Comparison of ENCODE assay signal across 15 cellular contexts in genomic region chr12:108752387-108752786, GRCh38. TPM values are rescaled to one million over a fixed set of nuclear protein-coding genes. Genes with fewer than 3 reads are reported as not detected.
A peak's percentile ranks its signal among the peaks of the same experiment; 100 is the strongest.
DNase-seq lines count a peak whose midpoint lies in the region; ATAC-seq and TF ChIP-seq lines count a peak whose summit lies in the region.
"Had no signal": no experiment of that assay in that cellular context is flagged by ENCODE, and none has a peak within 500 bp of the region (broad histone marks: within the 10 kb centered on the region; RNA-seq: fewer than 3 reads in every experiment).

No MANE protein-coding gene starts in this region.

- H3K9me3 Mint-ChIP-seq in nephron = no peaks in the 10 kb centered on the region
- H3K9me3 Mint-ChIP-seq: activated T-helper 17 cell treated with anti-CD3 and anti-CD28 coated beads, Interleukin-2, amount 50 U/mL, for 72 hours had no signal

- H3K36me3 Mint-ChIP-seq in nephron (ENCODE audit: low read depth) = no peaks in the 10 kb centered on the region

- TF ChIP-seq CTCF in HEK293 (tag by site-specific recombination; IDR thresholded peaks at IDR 0.05) = no peak
- no peak for TF ChIP-seq CTCF in nephron (IDR thresholded peaks at IDR 0.05; ENCODE audit: unreplicated experiment in 3 of 3)
- no peak for TF ChIP-seq CTCF in PC-9 (conservative IDR thresholded peaks at IDR 0.05)

- no peak for DNase-seq in SK-N-MC (ENCODE audit: low read depth, low spot score)
- DNase-seq in left cardiac atrium = no peak
- DNase-seq in PC-9 = no peak
- no peak for DNase-seq in DMS79 treated with DMSO at 0.1 percent for 48 hours (lab: John Stamatoyannopoulos, UW)
- no peak for DNase-seq in GOT3 (lab: John Stamatoyannopoulos, UW)
- DNase-seq in inferior parietal cortex (ENCODE audit: extremely low spot score) = no peak
- DNase-seq: EL; erythroblast; NCI-H146; NCI-H510A; occipital lobe; stimulated activated CD4-positive, alpha-beta T cell treated with anti-CD3 and anti-CD28 coated beads, Interleukin-2, amount 100 ng/mL, for 48 hours had no signal

- peaks cover 29% of the 10 kb centered on the region for H3K4me1 Mint-ChIP-seq in nephron
- H3K4me1 Mint-ChIP-seq: activated T-helper 17 cell treated with anti-CD3 and anti-CD28 coated beads, Interleukin-2, amount 50 U/mL, for 72 hours had no signal

- intact Hi-C loops in left cardiac atrium (cut with DNase I) = no loop called here
- intact Hi-C loops in PC-9 (cut with micrococcal nuclease; ENCODE audit: unreplicated experiment) = no loop called here

- no peaks in the 10 kb centered on the region for H3K36me3 ChIP-seq in HEK293 (ENCODE audit: control insufficient read depth in 2 of 2, insufficient read depth in 1 of 2, low read length in 2 of 2)
- H3K36me3 ChIP-seq in SK-N-MC (ENCODE audit: insufficient read depth, low read length) = no peaks in the 10 kb centered on the region
- H3K36me3 ChIP-seq in PC-9 (ENCODE audit: low read depth) = no peaks in the 10 kb centered on the region

- CTCF ChIA-PET in HEK293 (lab: Yijun Ruan, JAX) = interaction anchor here (0.7 kb wide), 1 partner anchor 451 kb away, joined by 3 read pairs; no protein-coding TSS in a partner anchor
- CTCF ChIA-PET in PC-9 (lab: Charles Lee) = interaction anchor here (0.6 kb wide), 1 partner anchor 1039 kb away, joined by 9 read pairs; no protein-coding TSS in a partner anchor

- H3K27ac ChIP-seq in HEK293 (ENCODE audit: extremely low read depth, low read depth, low read length) (no peak overlapping the region), SK-N-MC (0 out of 2 replicates have a peak overlapping the region, but pooled peaks have one; percentile 40), PC-9 (no peak overlapping the region)

- H3K27me3 Mint-ChIP-seq in nephron (ENCODE audit: low read depth) = no peaks in the 10 kb centered on the region
- H3K27me3 Mint-ChIP-seq: activated T-helper 17 cell treated with anti-CD3 and anti-CD28 coated beads, Interleukin-2, amount 50 U/mL, for 72 hours had no signal

- POLR2A ChIA-PET in HEK293 (lab: Yijun Ruan, JAX) = interaction anchor here (0.5 to 1.6 kb wide), 3 partner anchors 22 to 392 kb away, joined by 3 to 7 read pairs (median 4); no protein-coding TSS in a partner anchor
- POLR2A ChIA-PET in PC-9 (lab: Charles Lee; ENCODE audit: unreplicated experiment) = no interaction called here

- no peaks in the 10 kb centered on the region for H3F3A ChIP-seq in PC-9 (ENCODE audit: insufficient read depth, low read depth)

- H2AFZ ChIP-seq in PC-9 = no peak overlapping the region

- H3K27me3 ChIP-seq in PC-9 (ENCODE audit: insufficient read depth, low read depth) = no peaks in the 10 kb centered on the region

- H3K4me3 ChIP-seq in HEK293 (ENCODE audit: low read depth, low read length) (no peak overlapping the region), SK-N-MC (no peak overlapping the region), PC-9 (no peak overlapping the region)

- ATAC-seq in left cardiac atrium = peak; percentile 30 to 49
- ATAC-seq: activated T-helper 17 cell treated with anti-CD3 and anti-CD28 coated beads, Interleukin-2, amount 50 U/mL, for 72 hours had no signal

- peak overlapping the region in 1 of 3 experiments; percentile 0 for H3K4me3 Mint-ChIP-seq in nephron
- H3K4me3 Mint-ChIP-seq: activated T-helper 17 cell treated with anti-CD3 and anti-CD28 coated beads, Interleukin-2, amount 50 U/mL, for 72 hours had no signal

- H3K9ac ChIP-seq in SK-N-MC (ENCODE audit: insufficient read length) = no peak overlapping the region

- no peaks in the 10 kb centered on the region for H4K20me1 ChIP-seq in PC-9 (ENCODE audit: insufficient read depth)

- H3K4me1 ChIP-seq in HEK293 (ENCODE audit: control insufficient read depth, insufficient read depth, low read length) = no peaks in the 10 kb centered on the region
- H3K4me1 ChIP-seq in PC-9 (replicated peaks; ENCODE audit: insufficient read depth) = no peaks in the 10 kb centered on the region

- H3K9me3 ChIP-seq in HEK293 (ENCODE audit: control insufficient read depth, insufficient read depth, low read depth, low read length) = no peaks in the 10 kb centered on the region
- no peaks in the 10 kb centered on the region for H3K9me3 ChIP-seq in SK-N-MC (ENCODE audit: low read depth, low read length)
- no peaks in the 10 kb centered on the region for H3K9me3 ChIP-seq in PC-9 (ENCODE audit: insufficient read depth, low read depth)

- no peak overlapping the region for H3K4me2 ChIP-seq in PC-9

- BruUV-seq in PC-9 (replicated peaks; lab: Mats Ljungman, UMichigan) = no TSS peak

- H3K9me2 ChIP-seq in PC-9 (ENCODE audit: insufficient read depth) = no peaks in the 10 kb centered on the region

- H3K27ac Mint-ChIP-seq in nephron = peak overlapping the region; percentile 86 to 96 (median 95)
- H3K27ac Mint-ChIP-seq: activated T-helper 17 cell treated with anti-CD3 and anti-CD28 coated beads, Interleukin-2, amount 50 U/mL, for 72 hours had no signal

- H3K79me2 ChIP-seq in PC-9 (ENCODE audit: low read depth) = no peaks in the 10 kb centered on the region

TF ChIP-seq in HEK293, 187 proteins besides CTCF, POLR2A, EP300 and RAD21:
- TF ChIP-seq, protein P1, sequence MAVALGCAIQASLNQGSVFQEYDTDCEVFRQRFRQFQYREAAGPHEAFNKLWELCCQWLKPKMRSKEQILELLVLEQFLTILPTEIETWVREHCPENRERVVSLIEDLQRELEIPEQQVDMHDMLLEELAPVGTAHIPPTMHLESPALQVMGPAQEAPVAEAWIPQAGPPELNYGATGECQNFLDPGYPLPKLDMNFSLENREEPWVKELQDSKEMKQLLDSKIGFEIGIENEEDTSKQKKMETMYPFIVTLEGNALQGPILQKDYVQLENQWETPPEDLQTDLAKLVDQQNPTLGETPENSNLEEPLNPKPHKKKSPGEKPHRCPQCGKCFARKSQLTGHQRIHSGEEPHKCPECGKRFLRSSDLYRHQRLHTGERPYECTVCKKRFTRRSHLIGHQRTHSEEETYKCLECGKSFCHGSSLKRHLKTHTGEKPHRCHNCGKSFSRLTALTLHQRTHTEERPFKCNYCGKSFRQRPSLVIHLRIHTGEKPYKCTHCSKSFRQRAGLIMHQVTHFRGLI (tag by site-specific recombination; IDR thresholded peaks at IDR 0.05) = no peak
- 0 out of 2 replicates have a peak, but pooled peaks have one; percentile 12 for TF ChIP-seq ZNF768 (tag by site-specific recombination; IDR thresholded peaks at IDR 0.05)
TF ChIP-seq in HEK293: peak in this region for 1.

RNA-seq across cellular contexts. Expression of gene CORO1C, which starts 21.1 kb away (rescaled TPM):
- total RNA-seq in left cardiac atrium (100 to 1,000 TPM in 1 of 2 donors, 10 to 100 TPM in 1; 95.0 to 109 TPM), PC-9 (2021) (122 and 139 TPM in 2 replicates)
